ENCODE assay signal across 10 cellular contexts in genomic region chr5:168364738-168365550, GRCh38.
DNase-seq lines count a peak whose midpoint lies in the region; ATAC-seq and TF ChIP-seq lines count a peak whose summit lies in the region.
"Had no signal": no experiment of that assay in that cellular context is flagged by ENCODE, and none has a peak within 500 bp of the region (broad histone marks: within the 10 kb centered on the region; RNA-seq: fewer than 3 reads in every experiment).

No MANE protein-coding gene starts in this region.

- peaks cover 80% of the 10 kb centered on the region for H3K79me2 ChIP-seq in PC-9 (ENCODE audit: low read depth)

- H3K27ac ChIP-seq in PC-9: peak overlapping the region; percentile 97
- H3K27ac ChIP-seq in esophagus squamous epithelium: peak overlapping the region; percentile 50 to 77 (median 64)
- no peak overlapping the region for H3K27ac ChIP-seq in adrenal gland

- TF ChIP-seq POLR2A in esophagus squamous epithelium (IDR thresholded peaks at IDR 0.05): no peak
- no peak for TF ChIP-seq POLR2A in adrenal gland (IDR thresholded peaks at IDR 0.05)

- no peaks in the 10 kb centered on the region for H4K20me1 ChIP-seq in PC-9 (ENCODE audit: insufficient read depth)

- no peaks in the 10 kb centered on the region for H3K9me3 ChIP-seq in PC-9 (ENCODE audit: insufficient read depth, low read depth)
- no peaks in the 10 kb centered on the region for H3K9me3 ChIP-seq in esophagus squamous epithelium
- H3K9me3 ChIP-seq in adrenal gland (replicated peaks in 1 of 3): no peaks in the 10 kb centered on the region

- POLR2A ChIA-PET in PC-9 (lab: Charles Lee; ENCODE audit: unreplicated experiment): interaction anchor here (0.5 to 1.4 kb wide), 11 partner anchors 17 to 781 kb away, joined by 3 to 11 read pairs (median 4); partner anchors contain the start of gene WWC1

- intact Hi-C loops in PC-9 (cut with micrococcal nuclease; ENCODE audit: unreplicated experiment) (loop anchor here (1.0 to 2.0 kb wide), 8 partner anchors 19 to 96 kb away; no protein-coding TSS in a partner anchor), esophagus squamous epithelium (cut with DNase I) (no loop called here), adrenal gland (cut with DNase I) (no loop called here)

- ATAC-seq in activated naive CD4-positive, alpha-beta T cell treated with anti-CD3 and anti-CD28 coated beads, Interleukin-2, amount 50 U/mL, for 72 hours: no peak
- ATAC-seq: activated CD4-positive, CD25-positive, alpha-beta regulatory T cell treated with anti-CD3 and anti-CD28 coated beads, Interleukin-2, amount 50 U/mL, for 24 hours had no signal

- H3K36me3 ChIP-seq in PC-9 (ENCODE audit: low read depth): 0 out of 2 replicates have a peak, but pooled peaks cover under 1% of the 10 kb centered on the region
- no peaks in the 10 kb centered on the region for H3K36me3 ChIP-seq in esophagus squamous epithelium
- H3K36me3 ChIP-seq in adrenal gland (replicated peaks in 1 of 2): no peaks in the 10 kb centered on the region

- no peak for TF ChIP-seq CTCF in PC-9 (conservative IDR thresholded peaks at IDR 0.05)
- TF ChIP-seq CTCF in esophagus squamous epithelium (IDR thresholded peaks at IDR 0.05): no peak
- no peak for TF ChIP-seq CTCF in nephron (IDR thresholded peaks at IDR 0.05; ENCODE audit: unreplicated experiment in 3 of 3)
- TF ChIP-seq CTCF in adrenal gland (IDR thresholded peaks at IDR 0.05): no peak

- H3K4me3 Mint-ChIP-seq in nephron: no peak overlapping the region

- peaks cover 3% of the 10 kb centered on the region for H3K27me3 Mint-ChIP-seq in nephron (ENCODE audit: low read depth)

- H3K27me3 ChIP-seq in PC-9 (ENCODE audit: insufficient read depth, low read depth) (no peaks in the 10 kb centered on the region), esophagus squamous epithelium (no peaks in the 10 kb centered on the region), adrenal gland (no peaks in the 10 kb centered on the region)

- CTCF ChIA-PET in PC-9 (lab: Charles Lee): interaction anchor here (0.5 to 2.2 kb wide), 4 partner anchors 40 to 95 kb away, joined by 3 to 9 read pairs (median 4); no protein-coding TSS in a partner anchor

- H2AFZ ChIP-seq in PC-9: no peak overlapping the region

- peak overlapping the region; percentile 38; the same call in 1 of the 2 replicates for H3K4me3 ChIP-seq in PC-9
- no peak overlapping the region for H3K4me3 ChIP-seq in esophagus squamous epithelium
- no peak overlapping the region for H3K4me3 ChIP-seq in adrenal gland

- no peaks in the 10 kb centered on the region for H3K36me3 Mint-ChIP-seq in nephron (ENCODE audit: low read depth)
- no peaks in the 10 kb centered on the region for H3K36me3 Mint-ChIP-seq in activated naive CD4-positive, alpha-beta T cell treated with anti-CD3 and anti-CD28 coated beads, Interleukin-2, amount 50 U/mL, for 72 hours
- H3K36me3 Mint-ChIP-seq: CD14-positive monocyte had no signal

- BruUV-seq in PC-9 (replicated peaks; lab: Mats Ljungman, UMichigan): TSS peak; percentile 69

- peak overlapping the region; percentile 15 to 65 (median 36) for H3K27ac Mint-ChIP-seq in nephron
- peak overlapping the region in 1 of 2 donors; percentile 66 for H3K27ac Mint-ChIP-seq in activated naive CD4-positive, alpha-beta T cell treated with anti-CD3 and anti-CD28 coated beads, Interleukin-2, amount 50 U/mL, for 72 hours
- H3K27ac Mint-ChIP-seq: CD14-positive monocyte had no signal

- no peaks in the 10 kb centered on the region for H3K4me1 Mint-ChIP-seq in nephron
- H3K4me1 Mint-ChIP-seq: CD14-positive monocyte had no signal

- 0 out of 2 replicates have a peak, but pooled peaks cover 4% of the 10 kb centered on the region for H3K9me2 ChIP-seq in PC-9 (ENCODE audit: insufficient read depth)

- peak; percentile 53 for DNase-seq in AG20443 (ENCODE audit: low spot score)
- DNase-seq in PC-9: peak; percentile 80 to 88
- DNase-seq in esophagus squamous epithelium (lab: John Stamatoyannopoulos, UW): no peak
- DNase-seq in adrenal gland: no peak
- DNase-seq in activated naive CD4-positive, alpha-beta T cell treated with anti-CD3 and anti-CD28 coated beads, Interleukin-2, amount 50 U/mL, for 72 hours (ENCODE audit: low spot score in 2 of 2): no peak
- DNase-seq in DMS114 treated with DMSO at 0.1 percent for 48 hours (lab: John Stamatoyannopoulos, UW; ENCODE audit: unreplicated experiment): no peak
- DNase-seq in NCI-H524 (lab: John Stamatoyannopoulos, UW): no peak

- peaks cover 70% of the 10 kb centered on the region for H3F3A ChIP-seq in PC-9 (ENCODE audit: insufficient read depth, low read depth)

- no peaks in the 10 kb centered on the region for H3K9me3 Mint-ChIP-seq in nephron
- H3K9me3 Mint-ChIP-seq in activated naive CD4-positive, alpha-beta T cell treated with anti-CD3 and anti-CD28 coated beads, Interleukin-2, amount 50 U/mL, for 72 hours: no peaks in the 10 kb centered on the region
- H3K9me3 Mint-ChIP-seq: CD14-positive monocyte had no signal

- 34 to 51% methylated on average over 11 to 12 of the region's 12 CpGs for WGBS in esophagus squamous epithelium, 2 donors
- 58 to 70% (median 64%) methylated on average over 11 to 12 of the region's 12 CpGs for WGBS in adrenal gland, 4 donors

- H3K4me1 ChIP-seq in PC-9 (replicated peaks; ENCODE audit: insufficient read depth) (peaks cover 83% of the 10 kb centered on the region), esophagus squamous epithelium (peaks cover 12 to 45% (median 22%) of the 10 kb centered on the region in 3 donors), adrenal gland (replicated peaks in 1 of 2) (no peaks in the 10 kb centered on the region)

- peak overlapping the region; percentile 73 for H3K4me2 ChIP-seq in PC-9

Comparison
In these comparisons a context has a peak if more than half of its experiments do, and no peak if none do; other contexts are left out.
1. DNase-seq: peak in AG20443 (single experiment) and PC-9 (2 of 2); none in esophagus squamous epithelium (single experiment), adrenal gland (0 of 7), activated naive CD4-positive, alpha-beta T cell treated with anti-CD3 and anti-CD28 coated beads, Interleukin-2, amount 50 U/mL, for 72 hours (0 of 2), DMS114 treated with DMSO at 0.1 percent for 48 hours (single experiment) and NCI-H524 (0 of 2).
2. H3K27ac ChIP-seq: peak in PC-9 (single experiment) and esophagus squamous epithelium (4 of 4); none in adrenal gland (0 of 5).